ENCODE assay signal across 1 cellular context in genomic region chr1:20472860-20473711, GRCh38.
TF ChIP-seq lines count a peak whose summit lies in the region.

No MANE protein-coding gene starts in this region.

TF ChIP-seq in K562, 482 proteins besides CTCF, POLR2A, EP300 and RAD21 (continued from another document):
- TF ChIP-seq, protein P1, sequence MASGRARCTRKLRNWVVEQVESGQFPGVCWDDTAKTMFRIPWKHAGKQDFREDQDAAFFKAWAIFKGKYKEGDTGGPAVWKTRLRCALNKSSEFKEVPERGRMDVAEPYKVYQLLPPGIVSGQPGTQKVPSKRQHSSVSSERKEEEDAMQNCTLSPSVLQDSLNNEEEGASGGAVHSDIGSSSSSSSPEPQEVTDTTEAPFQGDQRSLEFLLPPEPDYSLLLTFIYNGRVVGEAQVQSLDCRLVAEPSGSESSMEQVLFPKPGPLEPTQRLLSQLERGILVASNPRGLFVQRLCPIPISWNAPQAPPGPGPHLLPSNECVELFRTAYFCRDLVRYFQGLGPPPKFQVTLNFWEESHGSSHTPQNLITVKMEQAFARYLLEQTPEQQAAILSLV (tag; IDR thresholded peaks at IDR 0.05) = no peak
- TF ChIP-seq HNRNPK (IDR thresholded peaks at IDR 0.05; ENCODE audit: low read depth, low read length, poor library complexity, severe bottlenecking) = no peak
- TF ChIP-seq OTX1 (CRISPR knock-in tag; IDR thresholded peaks at IDR 0.05) = 0 out of 2 replicates have a peak, but pooled peaks have one; percentile 57
- peak in 1 of 2 experiments; percentile 10; a peak in 1 of 4 replicates for TF ChIP-seq KDM1A (IDR thresholded peaks at IDR 0.05)
- TF ChIP-seq L3MBTL2 (IDR thresholded peaks at IDR 0.05) = peak; percentile 58; the same call in 1 of the 2 replicates
- TF ChIP-seq PYGO2 (tag; IDR thresholded peaks at IDR 0.05) = no peak
- no peak for TF ChIP-seq PTTG1 (tag; IDR thresholded peaks at IDR 0.05; ENCODE audit: low read depth)
- TF ChIP-seq MYNN (IDR thresholded peaks at IDR 0.05) = no peak
- TF ChIP-seq MYNN (CRISPR knock-in tag; IDR thresholded peaks at IDR 0.05) = no peak
- peak; percentile 92 to 93 for TF ChIP-seq NRF1 (conservative IDR thresholded peaks at IDR 0.05 in 1 of 2, IDR thresholded peaks at IDR 0.05 in 1 of 2)
